In the genomic region with DNA sequence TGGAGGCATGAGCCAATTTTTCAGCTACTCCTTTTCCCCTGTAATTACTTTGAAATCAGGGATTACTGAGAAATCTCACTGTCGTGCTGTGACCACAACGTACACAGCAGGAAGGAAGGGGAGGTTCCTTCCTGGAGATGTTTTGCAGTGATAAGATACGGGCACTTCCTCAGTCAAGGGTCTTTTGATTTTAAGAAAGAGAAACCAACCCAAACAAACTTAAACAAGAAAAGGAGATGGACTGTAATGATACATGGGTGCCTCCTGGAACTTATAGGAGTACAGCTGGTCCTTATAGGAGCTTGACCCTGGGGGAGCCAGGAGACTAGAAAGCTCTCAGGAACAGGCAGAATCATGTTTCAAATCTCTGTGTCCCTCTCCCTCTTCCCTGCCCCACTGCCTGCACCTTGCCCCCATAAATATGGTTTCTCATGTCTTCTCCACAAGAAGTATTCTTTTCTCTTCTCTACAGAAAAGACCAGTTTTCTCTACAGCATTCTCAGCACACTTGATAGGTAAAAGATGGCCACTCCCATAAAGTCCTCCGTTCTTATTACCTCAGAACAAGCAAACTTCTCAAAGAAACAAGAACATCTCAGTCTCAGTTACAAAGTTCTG, we compare ENCODE assay signal across 1 cellular context.
TF ChIP-seq lines count a peak whose summit lies in the region.

No MANE protein-coding gene starts in this region.

TF ChIP-seq in K562, 482 proteins besides CTCF, POLR2A, EP300 and RAD21 (continued from another document and continues in another):
- TF ChIP-seq, protein P1, sequence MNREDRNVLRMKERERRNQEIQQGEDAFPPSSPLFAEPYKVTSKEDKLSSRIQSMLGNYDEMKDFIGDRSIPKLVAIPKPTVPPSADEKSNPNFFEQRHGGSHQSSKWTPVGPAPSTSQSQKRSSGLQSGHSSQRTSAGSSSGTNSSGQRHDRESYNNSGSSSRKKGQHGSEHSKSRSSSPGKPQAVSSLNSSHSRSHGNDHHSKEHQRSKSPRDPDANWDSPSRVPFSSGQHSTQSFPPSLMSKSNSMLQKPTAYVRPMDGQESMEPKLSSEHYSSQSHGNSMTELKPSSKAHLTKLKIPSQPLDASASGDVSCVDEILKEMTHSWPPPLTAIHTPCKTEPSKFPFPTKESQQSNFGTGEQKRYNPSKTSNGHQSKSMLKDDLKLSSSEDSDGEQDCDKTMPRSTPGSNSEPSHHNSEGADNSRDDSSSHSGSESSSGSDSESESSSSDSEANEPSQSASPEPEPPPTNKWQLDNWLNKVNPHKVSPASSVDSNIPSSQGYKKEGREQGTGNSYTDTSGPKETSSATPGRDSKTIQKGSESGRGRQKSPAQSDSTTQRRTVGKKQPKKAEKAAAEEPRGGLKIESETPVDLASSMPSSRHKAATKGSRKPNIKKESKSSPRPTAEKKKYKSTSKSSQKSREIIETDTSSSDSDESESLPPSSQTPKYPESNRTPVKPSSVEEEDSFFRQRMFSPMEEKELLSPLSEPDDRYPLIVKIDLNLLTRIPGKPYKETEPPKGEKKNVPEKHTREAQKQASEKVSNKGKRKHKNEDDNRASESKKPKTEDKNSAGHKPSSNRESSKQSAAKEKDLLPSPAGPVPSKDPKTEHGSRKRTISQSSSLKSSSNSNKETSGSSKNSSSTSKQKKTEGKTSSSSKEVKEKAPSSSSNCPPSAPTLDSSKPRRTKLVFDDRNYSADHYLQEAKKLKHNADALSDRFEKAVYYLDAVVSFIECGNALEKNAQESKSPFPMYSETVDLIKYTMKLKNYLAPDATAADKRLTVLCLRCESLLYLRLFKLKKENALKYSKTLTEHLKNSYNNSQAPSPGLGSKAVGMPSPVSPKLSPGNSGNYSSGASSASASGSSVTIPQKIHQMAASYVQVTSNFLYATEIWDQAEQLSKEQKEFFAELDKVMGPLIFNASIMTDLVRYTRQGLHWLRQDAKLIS (CRISPR knock-in tag; IDR thresholded peaks at IDR 0.05): no peak
- TF ChIP-seq CREM (IDR thresholded peaks at IDR 0.05; ENCODE audit: low read depth): peak; percentile 47; the same call in 1 of the 2 replicates
- TF ChIP-seq HDAC8 (tag; IDR thresholded peaks at IDR 0.05): 0 out of 2 replicates have a peak, but pooled peaks have one; percentile 14
- TF ChIP-seq ZNF133 (CRISPR knock-in tag; IDR thresholded peaks at IDR 0.05): no peak
- TF ChIP-seq POLR2AphosphoS2 (IDR thresholded peaks at IDR 0.05; ENCODE audit: low read length): no peak
- TF ChIP-seq RCOR1 (IDR thresholded peaks at IDR 0.05; ENCODE audit: borderline replicate concordance in 1 of 2, low read depth in 2 of 2, low read length in 2 of 2): peak; percentile 51 to 99; a peak in 3 of 4 replicates
- TF ChIP-seq, protein P2, sequence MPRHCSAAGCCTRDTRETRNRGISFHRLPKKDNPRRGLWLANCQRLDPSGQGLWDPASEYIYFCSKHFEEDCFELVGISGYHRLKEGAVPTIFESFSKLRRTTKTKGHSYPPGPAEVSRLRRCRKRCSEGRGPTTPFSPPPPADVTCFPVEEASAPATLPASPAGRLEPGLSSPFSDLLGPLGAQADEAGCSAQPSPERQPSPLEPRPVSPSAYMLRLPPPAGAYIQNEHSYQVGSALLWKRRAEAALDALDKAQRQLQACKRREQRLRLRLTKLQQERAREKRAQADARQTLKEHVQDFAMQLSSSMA (CRISPR knock-in tag; IDR thresholded peaks at IDR 0.05): no peak
- no peak for TF ChIP-seq KAT8 (IDR thresholded peaks at IDR 0.05; ENCODE audit: low read depth)
- peak; percentile 57; the same call in 1 of the 2 replicates for TF ChIP-seq LEF1 (IDR thresholded peaks at IDR 0.05)
- TF ChIP-seq KLF16 (IDR thresholded peaks at IDR 0.05): peak; percentile 80
- TF ChIP-seq, protein P3, sequence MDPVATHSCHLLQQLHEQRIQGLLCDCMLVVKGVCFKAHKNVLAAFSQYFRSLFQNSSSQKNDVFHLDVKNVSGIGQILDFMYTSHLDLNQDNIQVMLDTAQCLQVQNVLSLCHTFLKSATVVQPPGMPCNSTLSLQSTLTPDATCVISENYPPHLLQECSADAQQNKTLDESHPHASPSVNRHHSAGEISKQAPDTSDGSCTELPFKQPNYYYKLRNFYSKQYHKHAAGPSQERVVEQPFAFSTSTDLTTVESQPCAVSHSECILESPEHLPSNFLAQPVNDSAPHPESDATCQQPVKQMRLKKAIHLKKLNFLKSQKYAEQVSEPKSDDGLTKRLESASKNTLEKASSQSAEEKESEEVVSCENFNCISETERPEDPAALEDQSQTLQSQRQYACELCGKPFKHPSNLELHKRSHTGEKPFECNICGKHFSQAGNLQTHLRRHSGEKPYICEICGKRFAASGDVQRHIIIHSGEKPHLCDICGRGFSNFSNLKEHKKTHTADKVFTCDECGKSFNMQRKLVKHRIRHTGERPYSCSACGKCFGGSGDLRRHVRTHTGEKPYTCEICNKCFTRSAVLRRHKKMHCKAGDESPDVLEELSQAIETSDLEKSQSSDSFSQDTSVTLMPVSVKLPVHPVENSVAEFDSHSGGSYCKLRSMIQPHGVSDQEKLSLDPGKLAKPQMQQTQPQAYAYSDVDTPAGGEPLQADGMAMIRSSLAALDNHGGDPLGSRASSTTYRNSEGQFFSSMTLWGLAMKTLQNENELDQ (CRISPR knock-in tag; IDR thresholded peaks at IDR 0.05; ENCODE audit: borderline replicate concordance): no peak
- 0 out of 2 replicates have a peak, but pooled peaks have one; percentile 33 for TF ChIP-seq ZNF766 (CRISPR knock-in tag; conservative IDR thresholded peaks at IDR 0.05)
- peak; percentile 84 for TF ChIP-seq CCNT2 (IDR thresholded peaks at IDR 0.05; ENCODE audit: borderline replicate concordance, extremely low read depth, insufficient read length, low read depth, low read length)
- peak; percentile 94 for TF ChIP-seq SPI1 (IDR thresholded peaks at IDR 0.05; ENCODE audit: borderline replicate concordance, low read depth, low read length)
- TF ChIP-seq MECOM (CRISPR knock-in tag; IDR thresholded peaks at IDR 0.05): 0 out of 2 replicates have a peak, but pooled peaks have one; percentile 3
- TF ChIP-seq NFRKB (IDR thresholded peaks at IDR 0.05; ENCODE audit: low read depth): peak; percentile 82; the same call in 1 of the 2 replicates
- TF ChIP-seq KLF10 (CRISPR knock-in tag; IDR thresholded peaks at IDR 0.05): no peak
- TF ChIP-seq STAT5A (IDR thresholded peaks at IDR 0.05; ENCODE audit: borderline replicate concordance, low read length): peak; percentile 69
- TF ChIP-seq, protein P4, sequence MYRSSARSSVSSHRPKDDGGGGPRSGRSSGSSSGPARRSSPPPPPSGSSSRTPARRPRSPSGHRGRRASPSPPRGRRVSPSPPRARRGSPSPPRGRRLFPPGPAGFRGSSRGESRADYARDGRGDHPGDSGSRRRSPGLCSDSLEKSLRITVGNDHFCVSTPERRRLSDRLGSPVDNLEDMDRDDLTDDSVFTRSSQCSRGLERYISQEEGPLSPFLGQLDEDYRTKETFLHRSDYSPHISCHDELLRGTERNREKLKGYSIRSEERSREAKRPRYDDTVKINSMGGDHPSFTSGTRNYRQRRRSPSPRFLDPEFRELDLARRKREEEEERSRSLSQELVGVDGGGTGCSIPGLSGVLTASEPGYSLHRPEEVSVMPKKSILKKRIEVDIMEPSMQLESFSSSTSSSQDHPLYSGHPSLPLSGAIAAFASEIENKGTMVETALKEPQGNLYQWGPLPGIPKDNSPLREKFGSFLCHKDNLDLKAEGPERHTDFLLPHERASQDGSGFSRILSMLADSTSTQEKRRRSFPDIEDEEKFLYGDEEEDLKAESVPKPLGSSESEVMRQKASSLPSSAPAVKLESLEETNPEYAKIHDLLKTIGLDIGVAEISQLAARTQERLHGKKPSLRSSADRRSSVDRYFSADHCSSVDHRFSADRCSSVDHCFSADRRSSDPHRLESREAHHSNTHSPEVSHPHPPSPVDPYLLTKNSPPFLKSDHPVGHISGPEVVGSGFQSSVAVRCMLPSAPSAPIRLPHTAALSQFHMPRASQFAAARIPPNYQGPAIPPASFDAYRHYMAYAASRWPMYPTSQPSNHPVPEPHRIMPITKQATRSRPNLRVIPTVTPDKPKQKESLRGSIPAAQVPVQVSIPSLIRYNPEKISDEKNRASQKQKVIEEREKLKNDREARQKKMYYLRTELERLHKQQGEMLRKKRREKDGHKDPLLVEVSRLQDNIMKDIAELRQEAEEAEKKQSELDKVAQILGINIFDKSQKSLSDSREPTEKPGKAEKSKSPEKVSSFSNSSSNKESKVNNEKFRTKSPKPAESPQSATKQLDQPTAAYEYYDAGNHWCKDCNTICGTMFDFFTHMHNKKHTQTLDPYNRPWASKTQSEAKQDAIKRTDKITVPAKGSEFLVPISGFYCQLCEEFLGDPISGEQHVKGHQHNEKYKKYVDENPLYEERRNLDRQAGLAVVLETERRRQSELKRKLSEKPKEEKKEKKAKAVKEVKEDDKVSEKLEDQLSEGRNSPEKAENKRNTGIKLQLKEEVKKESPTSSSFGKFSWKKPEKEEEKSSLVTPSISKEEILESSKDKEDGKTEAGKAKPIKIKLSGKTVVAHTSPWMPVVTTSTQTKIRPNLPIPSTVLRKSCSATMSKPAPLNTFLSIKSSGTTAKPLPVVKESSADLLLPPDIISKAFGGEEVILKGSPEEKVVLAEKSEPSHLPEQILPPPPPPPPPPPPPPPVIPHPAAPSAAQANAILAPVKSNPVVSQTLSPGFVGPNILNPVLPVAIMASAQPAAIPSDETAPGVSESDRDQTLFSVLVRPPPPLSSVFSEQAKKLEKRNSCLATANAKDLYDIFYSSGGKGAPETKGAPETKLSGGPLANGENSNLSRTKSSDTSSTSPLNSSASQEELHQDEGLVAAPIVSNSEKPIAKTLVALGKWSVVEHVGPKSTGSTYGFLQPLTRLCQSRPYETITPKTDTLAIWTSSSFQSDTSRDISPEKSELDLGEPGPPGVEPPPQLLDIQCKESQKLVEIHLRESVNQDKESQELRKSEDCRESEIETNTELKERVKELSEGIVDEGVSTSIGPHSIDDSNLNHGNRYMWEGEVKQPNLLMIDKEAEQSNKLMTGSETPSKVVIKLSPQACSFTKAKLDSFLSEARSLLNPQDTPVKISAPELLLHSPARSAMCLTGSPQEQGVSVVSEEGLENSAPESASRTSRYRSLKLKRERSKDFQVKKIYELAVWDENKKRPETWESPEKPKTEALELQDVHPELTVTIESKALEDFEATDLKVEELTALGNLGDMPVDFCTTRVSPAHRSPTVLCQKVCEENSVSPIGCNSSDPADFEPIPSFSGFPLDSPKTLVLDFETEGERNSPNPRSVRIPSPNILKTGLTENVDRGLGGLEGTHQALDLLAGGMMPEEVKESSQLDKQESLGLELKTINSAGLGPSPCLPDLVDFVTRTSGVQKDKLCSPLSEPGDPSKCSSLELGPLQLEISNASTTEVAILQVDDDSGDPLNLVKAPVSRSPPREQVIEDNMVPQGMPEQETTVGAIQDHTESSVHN (IDR thresholded peaks at IDR 0.05; ENCODE audit: borderline replicate concordance in 1 of 2, low read depth in 1 of 2): 0 out of 4 replicates have a peak, but pooled peaks of 1 of the 2 experiments have one; percentile 24
- TF ChIP-seq NR2C2 (CRISPR knock-in tag; IDR thresholded peaks at IDR 0.05): no peak
- TF ChIP-seq NR2C2 (tag; IDR thresholded peaks at IDR 0.05): peak; percentile 70
- peak in 1 of 2 experiments; percentile 51; a peak in 1 of 4 replicates for TF ChIP-seq ARNT (IDR thresholded peaks at IDR 0.05)
- TF ChIP-seq, protein P5, sequence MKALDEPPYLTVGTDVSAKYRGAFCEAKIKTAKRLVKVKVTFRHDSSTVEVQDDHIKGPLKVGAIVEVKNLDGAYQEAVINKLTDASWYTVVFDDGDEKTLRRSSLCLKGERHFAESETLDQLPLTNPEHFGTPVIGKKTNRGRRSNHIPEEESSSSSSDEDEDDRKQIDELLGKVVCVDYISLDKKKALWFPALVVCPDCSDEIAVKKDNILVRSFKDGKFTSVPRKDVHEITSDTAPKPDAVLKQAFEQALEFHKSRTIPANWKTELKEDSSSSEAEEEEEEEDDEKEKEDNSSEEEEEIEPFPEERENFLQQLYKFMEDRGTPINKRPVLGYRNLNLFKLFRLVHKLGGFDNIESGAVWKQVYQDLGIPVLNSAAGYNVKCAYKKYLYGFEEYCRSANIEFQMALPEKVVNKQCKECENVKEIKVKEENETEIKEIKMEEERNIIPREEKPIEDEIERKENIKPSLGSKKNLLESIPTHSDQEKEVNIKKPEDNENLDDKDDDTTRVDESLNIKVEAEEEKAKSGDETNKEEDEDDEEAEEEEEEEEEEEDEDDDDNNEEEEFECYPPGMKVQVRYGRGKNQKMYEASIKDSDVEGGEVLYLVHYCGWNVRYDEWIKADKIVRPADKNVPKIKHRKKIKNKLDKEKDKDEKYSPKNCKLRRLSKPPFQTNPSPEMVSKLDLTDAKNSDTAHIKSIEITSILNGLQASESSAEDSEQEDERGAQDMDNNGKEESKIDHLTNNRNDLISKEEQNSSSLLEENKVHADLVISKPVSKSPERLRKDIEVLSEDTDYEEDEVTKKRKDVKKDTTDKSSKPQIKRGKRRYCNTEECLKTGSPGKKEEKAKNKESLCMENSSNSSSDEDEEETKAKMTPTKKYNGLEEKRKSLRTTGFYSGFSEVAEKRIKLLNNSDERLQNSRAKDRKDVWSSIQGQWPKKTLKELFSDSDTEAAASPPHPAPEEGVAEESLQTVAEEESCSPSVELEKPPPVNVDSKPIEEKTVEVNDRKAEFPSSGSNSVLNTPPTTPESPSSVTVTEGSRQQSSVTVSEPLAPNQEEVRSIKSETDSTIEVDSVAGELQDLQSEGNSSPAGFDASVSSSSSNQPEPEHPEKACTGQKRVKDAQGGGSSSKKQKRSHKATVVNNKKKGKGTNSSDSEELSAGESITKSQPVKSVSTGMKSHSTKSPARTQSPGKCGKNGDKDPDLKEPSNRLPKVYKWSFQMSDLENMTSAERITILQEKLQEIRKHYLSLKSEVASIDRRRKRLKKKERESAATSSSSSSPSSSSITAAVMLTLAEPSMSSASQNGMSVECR (CRISPR knock-in tag; IDR thresholded peaks at IDR 0.05): no peak
- TF ChIP-seq, protein P6, sequence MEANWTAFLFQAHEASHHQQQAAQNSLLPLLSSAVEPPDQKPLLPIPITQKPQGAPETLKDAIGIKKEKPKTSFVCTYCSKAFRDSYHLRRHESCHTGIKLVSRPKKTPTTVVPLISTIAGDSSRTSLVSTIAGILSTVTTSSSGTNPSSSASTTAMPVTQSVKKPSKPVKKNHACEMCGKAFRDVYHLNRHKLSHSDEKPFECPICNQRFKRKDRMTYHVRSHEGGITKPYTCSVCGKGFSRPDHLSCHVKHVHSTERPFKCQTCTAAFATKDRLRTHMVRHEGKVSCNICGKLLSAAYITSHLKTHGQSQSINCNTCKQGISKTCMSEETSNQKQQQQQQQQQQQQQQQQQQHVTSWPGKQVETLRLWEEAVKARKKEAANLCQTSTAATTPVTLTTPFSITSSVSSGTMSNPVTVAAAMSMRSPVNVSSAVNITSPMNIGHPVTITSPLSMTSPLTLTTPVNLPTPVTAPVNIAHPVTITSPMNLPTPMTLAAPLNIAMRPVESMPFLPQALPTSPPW (CRISPR knock-in tag; IDR thresholded peaks at IDR 0.05): 0 out of 2 replicates have a peak, but pooled peaks have one; percentile 24
- TF ChIP-seq TRIM24 (IDR thresholded peaks at IDR 0.05): peak in 1 of 2 experiments; percentile 72; a peak in 2 of 4 replicates
- no peak for TF ChIP-seq ZNF146 (CRISPR knock-in tag; IDR thresholded peaks at IDR 0.05; ENCODE audit: unreplicated experiment)
- peak; percentile 52; the same call in 1 of the 2 replicates for TF ChIP-seq CTBP1 (IDR thresholded peaks at IDR 0.05; ENCODE audit: borderline replicate concordance)
- peak; percentile 89 for TF ChIP-seq SMARCA4 (IDR thresholded peaks at IDR 0.05)
- TF ChIP-seq JUND (IDR thresholded peaks at IDR 0.05; ENCODE audit: borderline replicate concordance, low read depth, low read length): peak; percentile 59
- TF ChIP-seq JUND (tag; IDR thresholded peaks at IDR 0.05; ENCODE audit: borderline replicate concordance, low read depth, low read length): peak; percentile 69; the same call in 1 of the 3 replicates
- no peak for TF ChIP-seq SETDB1 (IDR thresholded peaks at IDR 0.05; ENCODE audit: low read length)
- no peak for TF ChIP-seq ATF1 (CRISPR knock-in tag; IDR thresholded peaks at IDR 0.05)
- TF ChIP-seq ATF1 (tag; IDR thresholded peaks at IDR 0.05): peak; percentile 48; the same call in 1 of the 2 replicates
- peak; percentile 72; the same call in 1 of the 2 replicates for TF ChIP-seq ESRRA (IDR thresholded peaks at IDR 0.05; ENCODE audit: borderline replicate concordance, low read depth)
- no peak for TF ChIP-seq ZNF134 (CRISPR knock-in tag; conservative IDR thresholded peaks at IDR 0.05)
